Comparison of ENCODE assay signal across 8 cellular contexts in the genomic region with DNA sequence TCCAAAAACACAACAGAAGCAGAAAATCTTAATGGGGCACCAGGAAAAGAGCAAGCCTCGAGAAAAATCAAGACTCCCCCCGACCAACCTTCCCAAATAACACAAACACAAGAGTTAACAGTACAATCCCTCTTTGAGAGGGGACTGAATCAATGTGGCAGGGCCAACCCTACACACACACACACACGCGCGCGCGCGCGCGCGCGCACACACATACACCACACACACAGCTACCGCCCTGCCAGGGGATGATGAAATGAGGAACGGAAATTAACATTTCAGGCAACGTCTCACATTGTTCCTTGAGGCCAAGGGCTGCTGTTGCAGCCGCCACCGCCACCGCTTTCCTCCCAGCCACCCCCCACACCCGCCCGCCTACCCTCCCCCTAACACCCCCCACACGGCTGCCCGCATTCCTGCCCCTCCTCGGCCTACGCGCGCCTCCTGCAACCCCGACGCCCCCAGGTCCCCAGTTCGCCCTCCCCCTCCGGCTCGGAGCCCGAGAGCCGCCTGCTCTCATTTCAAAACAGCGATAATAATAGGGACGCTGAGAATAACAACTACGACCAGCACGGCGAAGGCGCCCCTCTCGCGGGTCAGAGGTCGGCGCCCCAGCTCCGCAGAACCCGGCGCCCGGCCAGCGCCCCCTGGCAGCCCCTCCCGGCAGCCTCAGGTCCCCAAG. TPM values are rescaled to one million over a fixed set of nuclear protein-coding genes. Genes with fewer than 3 reads are reported as not detected.
DNase-seq lines count a peak whose midpoint lies in the region; ATAC-seq and TF ChIP-seq lines count a peak whose summit lies in the region.

No MANE protein-coding gene starts in this region.

- H3K36me3 ChIP-seq in CD8-positive, alpha-beta T cell (ENCODE audit: insufficient read depth, low read length): no peaks in the 10 kb centered on the region

- H3K4me3 Mint-ChIP-seq in CD8-positive, alpha-beta T cell: peak overlapping the region; percentile 95
- H3K4me3 Mint-ChIP-seq in activated CD4-positive, alpha-beta T cell treated with anti-CD3 and anti-CD28 coated beads, Interleukin-2, amount 10 ng/mL, durations not matched to agents 7 days and 5 days: peak overlapping the region; percentile 84

- no peaks in the 10 kb centered on the region for H3K27me3 ChIP-seq in CD8-positive, alpha-beta T cell (ENCODE audit: insufficient read depth, low read length)

- peak; percentile 70 to 93 (median 81) for DNase-seq in CD8-positive, alpha-beta T cell
- DNase-seq in NCI-H446 treated with DMSO at 0.1 percent for 48 hours (lab: John Stamatoyannopoulos, UW): peak; percentile 30
- peak; percentile 93 for DNase-seq in activated CD4-positive, alpha-beta T cell treated with anti-CD3 and anti-CD28 coated beads, Interleukin-2, amount 10 ng/mL, durations not matched to agents 7 days and 5 days
- DNase-seq in dedifferentiated amniotic fluid mesenchymal stem cell (ENCODE audit: extremely low spot score): peak; percentile 93
- peak; percentile 82 for DNase-seq in left lobe of liver (ENCODE audit: low spot score)
- DNase-seq in stimulated activated CD4-positive, alpha-beta T cell treated with anti-CD3 and anti-CD28 coated beads, Interleukin-1b, Interleukin-23, amount 100 ng/mL, for 48 hours: peak; percentile 85

- intact Hi-C loops in CD8-positive, alpha-beta T cell (cut with DNase I, micrococcal nuclease): loop anchor here (1.0 to 5.0 kb wide), 9 partner anchors 14 to 248 kb away; no protein-coding TSS in a partner anchor

- peaks cover 61% of the 10 kb centered on the region for H3K4me1 ChIP-seq in CD8-positive, alpha-beta T cell (ENCODE audit: insufficient read depth, low read length)

- POLR2A ChIA-PET in CD8-positive, alpha-beta T cell (lab: Charles Lee): interaction anchor here (0.6 to 2.4 kb wide), 15 partner anchors 11 to 174 kb away, joined by 3 to 17 read pairs (median 4); a partner anchor contains a TSS
- POLR2A ChIA-PET in activated CD4-positive, alpha-beta T cell treated with anti-CD3 and anti-CD28 coated beads, Interleukin-2, amount 10 ng/mL, durations not matched to agents 7 days and 5 days (lab: Charles Lee): interaction anchor here (1.0 kb wide), 1 partner anchor 174 kb away, joined by 3 read pairs; no protein-coding TSS in a partner anchor

- TF ChIP-seq CTCF in CD8-positive, alpha-beta T cell (IDR thresholded peaks at IDR 0.05): no peak

- H3K4me1 Mint-ChIP-seq in CD8-positive, alpha-beta T cell (ENCODE audit: low read depth): peaks cover 72% of the 10 kb centered on the region
- H3K4me1 Mint-ChIP-seq in activated CD4-positive, alpha-beta T cell treated with anti-CD3 and anti-CD28 coated beads, Interleukin-2, amount 10 ng/mL, durations not matched to agents 7 days and 5 days: peaks cover 68% of the 10 kb centered on the region

- H3K36me3 Mint-ChIP-seq in CD8-positive, alpha-beta T cell: peaks cover 31% of the 10 kb centered on the region
- H3K36me3 Mint-ChIP-seq in activated CD4-positive, alpha-beta T cell treated with anti-CD3 and anti-CD28 coated beads, Interleukin-2, amount 10 ng/mL, durations not matched to agents 7 days and 5 days (ENCODE audit: low read depth): peaks cover 30% of the 10 kb centered on the region

- H3K27ac Mint-ChIP-seq in CD8-positive, alpha-beta T cell: peak overlapping the region; percentile 96
- H3K27ac Mint-ChIP-seq in activated CD4-positive, alpha-beta T cell treated with anti-CD3 and anti-CD28 coated beads, Interleukin-2, amount 10 ng/mL, durations not matched to agents 7 days and 5 days: peak overlapping the region; percentile 87

- peak overlapping the region; percentile 63 for H3K4me3 ChIP-seq in CD8-positive, alpha-beta T cell (ENCODE audit: low read depth, low read length)

- CTCF ChIA-PET in CD8-positive, alpha-beta T cell (lab: Charles Lee): interaction anchor here (0.6 to 1.5 kb wide), 9 partner anchors 14 to 156 kb away, joined by 3 to 5 read pairs (median 4); no protein-coding TSS in a partner anchor
- CTCF ChIA-PET in activated CD4-positive, alpha-beta T cell treated with anti-CD3 and anti-CD28 coated beads, Interleukin-2, amount 10 ng/mL, durations not matched to agents 7 days and 5 days (lab: Charles Lee): interaction anchor here (0.6 to 1.6 kb wide), 6 partner anchors 16 to 248 kb away, joined by 3 to 6 read pairs (median 4); a partner anchor contains a TSS

- peak; percentile 37 for ATAC-seq in CD8-positive, alpha-beta T cell
- peak; percentile 19 for ATAC-seq in GM21825 (IDR thresholded peaks at IDR 0.05; ENCODE audit: unreplicated experiment)
- ATAC-seq in left lobe of liver: peak; percentile 51
- no peak for ATAC-seq in GM19397 (IDR thresholded peaks at IDR 0.05; ENCODE audit: unreplicated experiment)

- H3K27me3 Mint-ChIP-seq in CD8-positive, alpha-beta T cell (ENCODE audit: low read depth): no peaks in the 10 kb centered on the region
- H3K27me3 Mint-ChIP-seq in activated CD4-positive, alpha-beta T cell treated with anti-CD3 and anti-CD28 coated beads, Interleukin-2, amount 10 ng/mL, durations not matched to agents 7 days and 5 days: no peaks in the 10 kb centered on the region

- peak overlapping the region; percentile 79 for H3K27ac ChIP-seq in CD8-positive, alpha-beta T cell (ENCODE audit: low read depth, low read length)

- H3K9me3 Mint-ChIP-seq in CD8-positive, alpha-beta T cell: no peaks in the 10 kb centered on the region
- H3K9me3 Mint-ChIP-seq in activated CD4-positive, alpha-beta T cell treated with anti-CD3 and anti-CD28 coated beads, Interleukin-2, amount 10 ng/mL, durations not matched to agents 7 days and 5 days: no peaks in the 10 kb centered on the region

- H3K9me3 ChIP-seq in CD8-positive, alpha-beta T cell (ENCODE audit: low read length): no peaks in the 10 kb centered on the region

RNA-seq across cellular contexts. Expression of a gene that starts 1.2 kb away (rescaled TPM):
- 100 to 1,000 TPM; 257 to 260 TPM for total RNA-seq in CD8-positive, alpha-beta T cell
- total RNA-seq in activated CD4-positive, alpha-beta T cell treated with anti-CD3 and anti-CD28 coated beads, Interleukin-2, amount 10 ng/mL, durations not matched to agents 7 days and 5 days: 100 to 1,000 TPM; 158 to 178 TPM
- total RNA-seq in left lobe of liver: 50.7 TPM

RNA-seq across cellular contexts. Expression of a gene that starts 19.0 kb away (rescaled TPM):
- 100 to 1,000 TPM; 159 to 180 TPM for total RNA-seq in CD8-positive, alpha-beta T cell
- total RNA-seq in activated CD4-positive, alpha-beta T cell treated with anti-CD3 and anti-CD28 coated beads, Interleukin-2, amount 10 ng/mL, durations not matched to agents 7 days and 5 days: 100 to 1,000 TPM in 1 of 2 experiments, 10 to 100 TPM in 1; 88.3 to 101 TPM
- total RNA-seq in left lobe of liver: 68.1 TPM

Comparison
In these comparisons a context has a peak if more than half of its experiments do, and no peak if none do; other contexts are left out.
1. DNase-seq: peak in every context shown above with its lines; median percentile 93 in activated CD4-positive, alpha-beta T cell treated with anti-CD3 and anti-CD28 coated beads, Interleukin-2, amount 10 ng/mL, durations not matched to agents 7 days and 5 days; 93 in dedifferentiated amniotic fluid mesenchymal stem cell; 85 in stimulated activated CD4-positive, alpha-beta T cell treated with anti-CD3 and anti-CD28 coated beads, Interleukin-1b, Interleukin-23, amount 100 ng/mL, for 48 hours; 82 in left lobe of liver; 81 in CD8-positive, alpha-beta T cell; 30 in NCI-H446 treated with DMSO at 0.1 percent for 48 hours.